In genomic region chr14:54282849-54283248, GRCh38 we compare ENCODE assay signal across 25 cellular contexts.
"Had no signal": no experiment of that assay in that cellular context is flagged by ENCODE, and none has a peak within 500 bp of the region (broad histone marks: within the 10 kb centered on the region; RNA-seq: fewer than 3 reads in every experiment).

No MANE protein-coding gene starts in this region.

- H3K4me1 ChIP-seq: colonic mucosa, esophagus squamous epithelium, gastrocnemius medialis, heart right ventricle, left ventricle myocardium inferior, lower lobe of right lung had no signal

- H3K9me3 ChIP-seq: colonic mucosa, esophagus squamous epithelium, gastrocnemius medialis, heart right ventricle, left ventricle myocardium inferior, lower lobe of right lung, mucosa of descending colon had no signal

- H3K36me3 ChIP-seq: colonic mucosa, esophagus squamous epithelium, gastrocnemius medialis, heart right ventricle, left ventricle myocardium inferior, lower lobe of right lung had no signal

- H3K27ac ChIP-seq: colonic mucosa, epithelial cell of prostate, esophagus squamous epithelium, gastrocnemius medialis, heart right ventricle, left ventricle myocardium inferior, lower lobe of right lung had no signal

- H3K27me3 ChIP-seq: colonic mucosa, esophagus squamous epithelium, gastrocnemius medialis, heart right ventricle had no signal

- DNase-seq: colonic mucosa; cortex of kidney; effector CD8-positive, alpha-beta T cell; effector memory CD8-positive, alpha-beta T cell; endodermal cell; erythroblast; esophagus squamous epithelium; foreskin fibroblast; foreskin melanocyte; gastrocnemius medialis; glutamatergic neuron; head of caudate nucleus; heart right ventricle; hypothalamus; immature natural killer cell; islet precursor cell; kidney; kidney glomerular epithelial cell; left colon; left ventricle myocardium inferior; lower lobe of right lung; mesenchymal stem cell; mucosa of descending colon had no signal

- H3K4me3 ChIP-seq: colonic mucosa, esophagus squamous epithelium, gastrocnemius medialis, heart right ventricle, left ventricle myocardium inferior, lower lobe of right lung, mucosa of descending colon had no signal

- FAIRE-seq: endometrium, kidney had no signal
